1 cellular context compared by ENCODE assay signal in genomic region chr20:21324126-21324525, GRCh38.
TF ChIP-seq lines count a peak whose summit lies in the region.

No MANE protein-coding gene starts in this region.

TF ChIP-seq in WTC11, 78 proteins besides CTCF, POLR2A, EP300 and RAD21 (continued from another document):
- TF ChIP-seq AR (CRISPR knock-in tag; IDR thresholded peaks at IDR 0.05) (no peak), AFF4 (CRISPR knock-in tag; IDR thresholded peaks at IDR 0.05; ENCODE audit: borderline replicate concordance) (no peak), E2F4 (CRISPR knock-in tag; IDR thresholded peaks at IDR 0.05; ENCODE audit: borderline replicate concordance, low read depth) (no peak)
